2 cellular contexts compared by ENCODE assay signal in the genomic region with DNA sequence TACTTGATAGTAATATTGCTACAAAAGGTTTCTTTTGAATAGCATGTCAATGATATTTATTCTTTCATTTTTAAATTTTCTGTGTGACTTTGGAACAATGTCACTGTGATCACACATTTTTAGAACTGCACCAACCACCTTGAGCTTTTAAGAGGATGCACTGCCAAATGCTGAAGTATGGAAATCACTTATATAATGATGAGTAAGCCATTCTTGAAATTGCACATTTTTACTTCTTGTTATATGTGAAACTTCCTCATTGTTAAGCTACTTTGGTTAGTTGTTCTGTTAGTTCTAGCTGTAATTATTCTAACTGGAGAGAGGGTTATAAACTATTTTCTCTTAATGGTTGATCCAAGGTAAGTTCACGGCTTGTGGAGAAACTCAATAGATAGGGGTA.
TF ChIP-seq lines count a peak whose summit lies in the region.

No MANE protein-coding gene starts in this region.

TF ChIP-seq in IMR-90, 13 proteins besides CTCF, POLR2A, EP300 and RAD21:
- TF ChIP-seq, protein P1, sequence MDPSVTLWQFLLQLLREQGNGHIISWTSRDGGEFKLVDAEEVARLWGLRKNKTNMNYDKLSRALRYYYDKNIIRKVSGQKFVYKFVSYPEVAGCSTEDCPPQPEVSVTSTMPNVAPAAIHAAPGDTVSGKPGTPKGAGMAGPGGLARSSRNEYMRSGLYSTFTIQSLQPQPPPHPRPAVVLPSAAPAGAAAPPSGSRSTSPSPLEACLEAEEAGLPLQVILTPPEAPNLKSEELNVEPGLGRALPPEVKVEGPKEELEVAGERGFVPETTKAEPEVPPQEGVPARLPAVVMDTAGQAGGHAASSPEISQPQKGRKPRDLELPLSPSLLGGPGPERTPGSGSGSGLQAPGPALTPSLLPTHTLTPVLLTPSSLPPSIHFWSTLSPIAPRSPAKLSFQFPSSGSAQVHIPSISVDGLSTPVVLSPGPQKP (IDR thresholded peaks at IDR 0.05; ENCODE audit: borderline replicate concordance, low read depth, low read length) = no peak
- TF ChIP-seq CEBPB (IDR thresholded peaks at IDR 0.05; ENCODE audit: low read depth, low read length) = no peak
- TF ChIP-seq BHLHE40 (IDR thresholded peaks at IDR 0.05; ENCODE audit: low read depth, low read length) = no peak
- no peak for TF ChIP-seq NFE2L2 (IDR thresholded peaks at IDR 0.05; ENCODE audit: low read depth, low read length)
- TF ChIP-seq MAFK (IDR thresholded peaks at IDR 0.05; ENCODE audit: low read depth, low read length) = peak; percentile 64

TF ChIP-seq in K562, 482 proteins besides CTCF, POLR2A, EP300 and RAD21 (continued from another document):
- TF ChIP-seq U2AF2 (optimal IDR thresholded peaks at IDR 0.05; ENCODE audit: low read depth, low read length) (no peak), ZKSCAN3 (CRISPR knock-in tag; IDR thresholded peaks at IDR 0.05) (no peak)
